19 cellular contexts compared by ENCODE assay signal in genomic region chr1:5752715-5753330, GRCh38.
"Had no signal": no experiment of that assay in that cellular context is flagged by ENCODE, and none has a peak within 500 bp of the region (broad histone marks: within the 10 kb centered on the region; RNA-seq: fewer than 3 reads in every experiment).

No MANE protein-coding gene starts in this region.

- H3K4me1 ChIP-seq: foreskin keratinocyte, tibial artery had no signal

- ATAC-seq: activated CD8-positive, alpha-beta T cell treated with anti-CD3 and anti-CD28 coated beads, Interleukin-2, amount 10 ng/mL, durations not matched to agents 7 days and 5 days; activated naive CD8-positive, alpha-beta T cell treated with anti-CD3 and anti-CD28 coated beads, Interleukin-2, amount 50 U/mL, for 24 hours; foreskin keratinocyte; left lobe of liver had no signal

- H3K27ac ChIP-seq: foreskin keratinocyte, tibial artery, VCaP had no signal

- H3K9me3 ChIP-seq: tibial artery had no signal

- H3K4me3 ChIP-seq: tibial artery had no signal

- DNase-seq: activated CD4-positive, alpha-beta T cell treated with anti-CD3 and anti-CD28 coated beads, Interleukin-2, amount 50 U/mL, for 1 hour; activated CD4-positive, CD25-positive, alpha-beta regulatory T cell treated with anti-CD3 and anti-CD28 coated beads, Interleukin-2, amount 50 U/mL, for 72 hours; activated CD8-positive, alpha-beta T cell treated with anti-CD3 and anti-CD28 coated beads, Interleukin-2, amount 10 ng/mL, durations not matched to agents 7 days and 5 days; activated gamma-delta T cell; activated naive CD4-positive, alpha-beta T cell treated with anti-CD3 and anti-CD28 coated beads, Interleukin-2, amount 50 U/mL, for 16 hours; activated naive CD8-positive, alpha-beta T cell treated with anti-CD3 and anti-CD28 coated beads, Interleukin-2, amount 50 U/mL, for 24 hours; effector CD8-positive, alpha-beta T cell; foreskin keratinocyte; immature natural killer cell; midbrain; nephron progenitor cell; occipital lobe; stimulated activated CD4-positive, alpha-beta T cell treated with anti-CD3 and anti-CD28 coated beads, Interleukin-12 subunit alpha, Interleukin-12 subunit beta, amount 100 ng/mL, for 4 hours; stimulated activated CD4-positive, alpha-beta T cell treated with anti-CD3 and anti-CD28 coated beads, Interleukin-4, amount 100 ng/mL, for 4 hours; substantia nigra had no signal

- H3K27me3 ChIP-seq: foreskin keratinocyte had no signal

- FAIRE-seq: urothelium cell line had no signal

- H3K36me3 ChIP-seq: tibial artery had no signal
